8 cellular contexts compared by ENCODE assay signal in the genomic region with DNA sequence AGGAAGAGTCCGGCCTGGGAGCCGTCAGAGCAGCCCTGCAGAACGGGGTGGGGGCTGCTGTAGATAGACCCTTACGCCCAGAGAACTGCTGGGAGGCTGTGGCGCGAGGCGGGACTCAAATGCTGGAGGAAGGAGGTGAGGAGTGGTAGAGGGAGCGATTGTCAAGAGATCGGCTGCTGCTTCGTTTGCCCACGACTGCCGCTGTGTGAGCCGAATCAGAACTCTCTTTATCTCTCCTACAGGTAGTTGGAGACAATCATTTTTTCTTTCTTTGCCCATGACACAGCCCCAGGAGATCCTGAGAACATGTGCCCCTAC. TPM values are rescaled to one million over a fixed set of nuclear protein-coding genes. Genes with fewer than 3 reads are reported as not detected.
DNase-seq lines count a peak whose midpoint lies in the region; ATAC-seq and TF ChIP-seq lines count a peak whose summit lies in the region.

No MANE protein-coding gene starts in this region.

- TSS peak; percentile 37 for BruUV-seq in Calu3 (replicated peaks; lab: Mats Ljungman, UMichigan)

- no peaks in the 10 kb centered on the region for H3K36me3 ChIP-seq in SU-DHL-6 (ENCODE audit: low read length)
- H3K36me3 ChIP-seq in endocrine pancreas (ENCODE audit: control insufficient read depth, insufficient read depth, low read length) = no peaks in the 10 kb centered on the region

- TF ChIP-seq CTCF in Calu3 (IDR thresholded peaks at IDR 0.05; ENCODE audit: unreplicated experiment) (no peak), SU-DHL-6 (IDR thresholded peaks at IDR 0.05; ENCODE audit: insufficient read depth, low read length, poor library complexity, severe bottlenecking) (no peak), neural crest cell (conservative IDR thresholded peaks at IDR 0.05) (no peak)

- H4K20me1 ChIP-seq in SU-DHL-6 (ENCODE audit: low read depth, low read length) = no peaks in the 10 kb centered on the region

- H2AFZ ChIP-seq in SU-DHL-6 (ENCODE audit: low read depth, low read length, severe bottlenecking) = peak overlapping the region; percentile 90

- no peaks in the 10 kb centered on the region for H3F3A ChIP-seq in SU-DHL-6 (ENCODE audit: insufficient read depth)

- intact Hi-C loops in Calu3 (cut with micrococcal nuclease; ENCODE audit: unreplicated experiment) = no loop called here

- H3K9me3 ChIP-seq in SU-DHL-6 (ENCODE audit: insufficient read depth, low read length) (no peaks in the 10 kb centered on the region), endocrine pancreas (ENCODE audit: control insufficient read depth, low read length) (no peaks in the 10 kb centered on the region)

- no peaks in the 10 kb centered on the region for H3K9me3 Mint-ChIP-seq in Calu3 (ENCODE audit: low read depth, unreplicated experiment)
- no peaks in the 10 kb centered on the region for H3K9me3 Mint-ChIP-seq in neural crest cell

- peak overlapping the region; percentile 93 for H3K9ac ChIP-seq in SU-DHL-6 (ENCODE audit: low read length)
- peak overlapping the region; percentile 98 for H3K9ac ChIP-seq in endocrine pancreas (ENCODE audit: control insufficient read depth, insufficient read depth, low read length)

- H3K4me3 ChIP-seq in SU-DHL-6 (ENCODE audit: insufficient read depth, low read length, poor library complexity, severe bottlenecking) (peak overlapping the region; percentile 64), endocrine pancreas (ENCODE audit: control insufficient read depth, insufficient read depth, low read length) (peak overlapping the region; percentile 86)

- peak overlapping the region; percentile 58; the same call in 1 of the 2 replicates for H3K27ac ChIP-seq in SU-DHL-6 (ENCODE audit: low read depth, low read length)

- H3K27me3 Mint-ChIP-seq in Calu3 (ENCODE audit: unreplicated experiment) = no peaks in the 10 kb centered on the region
- H3K27me3 Mint-ChIP-seq in neural crest cell (ENCODE audit: low read depth) = no peaks in the 10 kb centered on the region

- H3K4me3 Mint-ChIP-seq in Calu3 (ENCODE audit: low read depth, unreplicated experiment) (peak overlapping the region; percentile 99), neural crest cell (peak overlapping the region; percentile 94)

- H3K27ac Mint-ChIP-seq in Calu3 (ENCODE audit: unreplicated experiment) (peak overlapping the region; percentile 93), neural crest cell (ENCODE audit: unreplicated experiment) (peak overlapping the region; percentile 99)

- no peaks in the 10 kb centered on the region for H3K27me3 ChIP-seq in SU-DHL-6 (ENCODE audit: low read length)
- no peaks in the 10 kb centered on the region for H3K27me3 ChIP-seq in endocrine pancreas (ENCODE audit: control insufficient read depth, insufficient read depth, low read length)

- no peak for DNase-seq in Calu3
- no peak for DNase-seq in neural crest cell (ENCODE audit: low read depth, low spot score)
- no peak for DNase-seq in SK-N-DZ (ENCODE audit: low spot score)
- no peak for DNase-seq in cerebellum (ENCODE audit: low spot score)
- DNase-seq in glomerular visceral epithelial cell (ENCODE audit: extremely low spot score) = no peak

- ATAC-seq in HG02885 (IDR thresholded peaks at IDR 0.05; ENCODE audit: poor library complexity, unreplicated experiment) = peak; percentile 15

- no peaks in the 10 kb centered on the region for H3K9me2 ChIP-seq in SU-DHL-6 (replicated peaks; ENCODE audit: insufficient read depth, low read length)

- H3K4me1 Mint-ChIP-seq in Calu3 (ENCODE audit: low read depth, unreplicated experiment) (peaks cover 8% of the 10 kb centered on the region), neural crest cell (peaks cover 44% of the 10 kb centered on the region)

- peak overlapping the region; percentile 84 for H3K4me2 ChIP-seq in SU-DHL-6 (ENCODE audit: low read depth, low read length, poor library complexity, severe bottlenecking)

- peaks cover 39% of the 10 kb centered on the region for H3K79me2 ChIP-seq in SU-DHL-6 (ENCODE audit: insufficient read depth, low read length)

- H3K36me3 Mint-ChIP-seq in Calu3 (ENCODE audit: insufficient read depth, unreplicated experiment) = peaks cover 25% of the 10 kb centered on the region
- H3K36me3 Mint-ChIP-seq in neural crest cell (ENCODE audit: low read depth) = peaks cover 4% of the 10 kb centered on the region

- CTCF ChIA-PET in Calu3 (lab: Charles Lee) = no interaction called here

- H3K4me1 ChIP-seq in endocrine pancreas (ENCODE audit: control insufficient read depth, insufficient read depth, low read length) = no peaks in the 10 kb centered on the region

RNA-seq across cellular contexts. Expression of a gene that starts 0.4 kb away (rescaled TPM):
- total RNA-seq in Calu3 (2022) = 7.0 and 7.1 TPM in 2 replicates
- total RNA-seq in neural crest cell = 13.2 TPM in 2 replicates
- 4.4 and 4.9 TPM in 2 replicates for polyA plus RNA-seq in SK-N-DZ (2014; cell fraction: cytosol; rRNA removed)
- 4.1 and 5.1 TPM in 2 replicates for polyA plus RNA-seq in SK-N-DZ (2014; cell fraction: nucleus; rRNA removed)
- 11.9 TPM for total RNA-seq in cerebellum

RNA-seq across cellular contexts. Expression of a gene that starts 26.6 kb away (rescaled TPM):
- 788 and 855 TPM in 2 replicates for total RNA-seq in Calu3 (2022)
- total RNA-seq in neural crest cell = 1,131 and 1,237 TPM in 2 replicates
- 1,887 and 2,362 TPM in 2 replicates for polyA plus RNA-seq in SK-N-DZ (2014; cell fraction: cytosol; rRNA removed)
- polyA plus RNA-seq in SK-N-DZ (2014; cell fraction: nucleus; rRNA removed) = 1,256 and 1,841 TPM in 2 replicates
- total RNA-seq in cerebellum = 349 TPM

RNA-seq across cellular contexts. Expression of a gene that starts 26.7 kb away (rescaled TPM):
- total RNA-seq in Calu3 (2022) = 12.0 and 18.4 TPM in 2 replicates
- 17.3 and 21.5 TPM in 2 replicates for total RNA-seq in neural crest cell
- polyA plus RNA-seq in SK-N-DZ (2014; cell fraction: cytosol; rRNA removed) = 18.6 and 18.9 TPM in 2 replicates
- 30.0 and 36.0 TPM in 2 replicates for polyA plus RNA-seq in SK-N-DZ (2014; cell fraction: nucleus; rRNA removed)
- 22.0 TPM for total RNA-seq in cerebellum

RNA-seq across cellular contexts. Expression of a gene that starts 27.7 kb away (rescaled TPM):
- total RNA-seq in Calu3 (2022) (10.8 and 13.1 TPM in 2 replicates), neural crest cell (31.0 and 37.2 TPM in 2 replicates), cerebellum (21.3 TPM)
- polyA plus RNA-seq in SK-N-DZ (2014; cell fraction: cytosol; rRNA removed) = 26.4 TPM in 2 replicates
- 65.9 and 66.7 TPM in 2 replicates for polyA plus RNA-seq in SK-N-DZ (2014; cell fraction: nucleus; rRNA removed)
